ENCODE assay signal across 8 cellular contexts in the genomic region with DNA sequence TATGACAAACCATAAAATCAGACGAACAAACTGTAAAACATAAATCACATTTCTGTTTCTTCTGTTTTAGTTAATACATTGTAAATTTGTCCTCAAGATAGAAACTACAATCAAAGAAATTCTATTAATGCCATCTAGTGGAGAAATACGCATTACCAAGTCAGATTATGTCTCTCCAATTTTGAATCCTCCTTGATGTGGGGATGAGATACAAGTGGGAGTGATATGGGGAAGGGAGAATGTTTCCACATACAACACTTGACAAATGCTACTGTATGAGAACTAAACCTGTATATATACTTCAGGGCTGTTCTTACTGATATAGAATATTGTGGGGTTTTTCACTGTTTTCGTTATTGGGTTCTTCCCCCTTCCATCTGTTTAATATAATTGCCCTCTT. TPM values are rescaled to one million over a fixed set of nuclear protein-coding genes. Genes with fewer than 3 reads are reported as not detected.
A peak's percentile ranks its signal among the peaks of the same experiment; 100 is the strongest.
DNase-seq lines count a peak whose midpoint lies in the region; ATAC-seq and TF ChIP-seq lines count a peak whose summit lies in the region.

No MANE protein-coding gene starts in this region.

- H3K9me3 Mint-ChIP-seq in endothelial cell (ENCODE audit: unreplicated experiment) = no peaks in the 10 kb centered on the region

- ATAC-seq in Right ventricle myocardium inferior = no peak
- ATAC-seq in HG02571 (IDR thresholded peaks at IDR 0.05; ENCODE audit: unreplicated experiment) = no peak

- no peaks in the 10 kb centered on the region for H3K27me3 Mint-ChIP-seq in endothelial cell (ENCODE audit: unreplicated experiment)

- H3K27ac Mint-ChIP-seq in endothelial cell (ENCODE audit: unreplicated experiment) = no peak overlapping the region

- intact Hi-C loops in left ventricle myocardium inferior (cut with micrococcal nuclease) = no loop called here
- intact Hi-C loops in Right ventricle myocardium inferior (cut with DNase I) = loop anchor here (5.0 kb wide), 1 partner anchor 100 kb away; a partner anchor contains a TSS
- intact Hi-C loops in spleen (cut with DNase I; ENCODE audit: low total_unique reads) = loop anchor here (10.0 kb wide), 1 partner anchor 117 kb away; no protein-coding TSS in a partner anchor

- H3K36me3 ChIP-seq in left ventricle myocardium inferior (no peaks in the 10 kb centered on the region), spleen (no peaks in the 10 kb centered on the region), Peyer's patch (no peaks in the 10 kb centered on the region)

- H3K9me3 ChIP-seq in left ventricle myocardium inferior (replicated peaks) (no peaks in the 10 kb centered on the region), spleen (no peaks in the 10 kb centered on the region), Peyer's patch (no peaks in the 10 kb centered on the region)

- TF ChIP-seq POLR2A in spleen (IDR thresholded peaks at IDR 0.05) = no peak
- TF ChIP-seq POLR2A in Peyer's patch (IDR thresholded peaks at IDR 0.05) = no peak

- H3K4me1 ChIP-seq in left ventricle myocardium inferior = peaks cover 22% of the 10 kb centered on the region
- H3K4me1 ChIP-seq in spleen = peaks cover 0 to 17% (median 9%) of the 10 kb centered on the region in 6 donors
- H3K4me1 ChIP-seq in Peyer's patch = peaks cover 0 to 2% (median 0%) of the 10 kb centered on the region in 4 donors

- H3K27me3 ChIP-seq in left ventricle myocardium inferior (ENCODE audit: low read depth) (peaks cover 11% of the 10 kb centered on the region), spleen (replicated peaks in 1 of 7) (peaks cover 0 to 29% (median 8%) of the 10 kb centered on the region in 7 donors), Peyer's patch (no peaks in the 10 kb centered on the region)

- H3K4me1 Mint-ChIP-seq in endothelial cell (ENCODE audit: unreplicated experiment) = no peaks in the 10 kb centered on the region

- H3K27ac ChIP-seq in left ventricle myocardium inferior (replicated peaks) (no peak overlapping the region), spleen (no peak overlapping the region), Peyer's patch (no peak overlapping the region)

- H3K4me3 ChIP-seq in left ventricle myocardium inferior (no peak overlapping the region), spleen (no peak overlapping the region), Peyer's patch (no peak overlapping the region)

- no peak overlapping the region for H3K4me3 Mint-ChIP-seq in endothelial cell (ENCODE audit: unreplicated experiment)

- H3K36me3 Mint-ChIP-seq in endothelial cell (ENCODE audit: low read depth, unreplicated experiment) = no peaks in the 10 kb centered on the region

- TF ChIP-seq CTCF in left ventricle myocardium inferior (IDR thresholded peaks at IDR 0.05; ENCODE audit: borderline replicate concordance) (peak; percentile 62), endothelial cell (IDR thresholded peaks at IDR 0.05; ENCODE audit: unreplicated experiment) (peak; percentile 18), spleen (IDR thresholded peaks at IDR 0.05 in 8 of 11, conservative IDR thresholded peaks at IDR 0.05 in 3 of 11) (peak in 7 of 11 experiments; percentile 12 to 50 (median 38)), Peyer's patch (IDR thresholded peaks at IDR 0.05) (peak in 2 of 6 experiments; percentile 14 to 34)

- no peak for DNase-seq in left ventricle myocardium inferior
- no peak for DNase-seq in Right ventricle myocardium inferior (ENCODE audit: missing footprints)
- DNase-seq in NCI-H446 treated with DMSO at 0.1 percent for 48 hours (lab: John Stamatoyannopoulos, UW) = peak; percentile 51
- no peak for DNase-seq in endothelial cell (ENCODE audit: low spot score)
- no peak for DNase-seq in spleen
- DNase-seq in foreskin melanocyte = no peak
- DNase-seq in Peyer's patch = no peak

- 25 to 30% (median 26%) methylated on average over 3 of the region's 3 CpGs for WGBS in spleen, 5 donors

RNA-seq across cellular contexts. Expression of a gene that starts 2.6 kb away (rescaled TPM):
- total RNA-seq in left ventricle myocardium inferior (1.7 TPM), Right ventricle myocardium inferior (1.6 TPM), endothelial cell (ENCODE audit: unreplicated experiment) (2.5 TPM), spleen (1 to 10 TPM in 3 of 7 donors, under 1 TPM in 4; 0.43 to 2.3 (median 0.89) TPM), Peyer's patch (not detected)
- under 1 TPM; 0.39 to 0.77 (median 0.54) TPM for polyA plus RNA-seq in spleen
